ENCODE assay signal across 8 cellular contexts in genomic region chr22:41380993-41381328, GRCh38. TPM values are rescaled to one million over a fixed set of nuclear protein-coding genes. Genes with fewer than 3 reads are reported as not detected.
DNase-seq lines count a peak whose midpoint lies in the region; ATAC-seq and TF ChIP-seq lines count a peak whose summit lies in the region.

No MANE protein-coding gene starts in this region.

- peak overlapping the region; percentile 66 for H3K27ac ChIP-seq in KOPT-K1 (ENCODE audit: low read depth, low read length, poor library complexity, severe bottlenecking)

- ATAC-seq in GM21737 (IDR thresholded peaks at IDR 0.05; ENCODE audit: unreplicated experiment), result peak; percentile 18

- DNase-seq in astrocyte of the spinal cord (ENCODE audit: low read depth, low spot score) (peak; percentile 73), inferior parietal cortex (ENCODE audit: extremely low spot score) (peak; percentile 52), GM10248 (ENCODE audit: extremely low spot score) (no peak), cerebellum (ENCODE audit: low spot score) (no peak)
- DNase-seq in stimulated activated CD8-positive, alpha-beta memory T cell treated with anti-CD3 and anti-CD28 coated beads, Interleukin-15, amount 100 ng/mL, for 1 hour (ENCODE audit: low read depth), result peak; percentile 5

- H3K9me3 ChIP-seq in KOPT-K1 (ENCODE audit: insufficient read depth, low read length, poor library complexity, severe bottlenecking), result no peaks in the 10 kb centered on the region

- in situ Hi-C loops in astrocyte of the spinal cord (cut with HindIII; ENCODE audit: low sequenced_read_pairs), result no loop called here

- H3K36me3 ChIP-seq in KOPT-K1 (ENCODE audit: insufficient read depth, low read length), result no peaks in the 10 kb centered on the region

- CTCF ChIA-PET in GM10248 (lab: Yijun Ruan, JAX), result interaction anchor here (1.1 to 5.9 kb wide), 6 partner anchors 9 to 458 kb away, joined by 3 to 36 read pairs (median 4); partner anchors contain the start of gene TOB2

- peak overlapping the region; percentile 62 for H3K4me3 ChIP-seq in GM12875 (ENCODE audit: low read depth, low read length)
- peak overlapping the region; percentile 53 for H3K4me3 ChIP-seq in astrocyte of the spinal cord (ENCODE audit: low read depth, low read length)

- POLR2A ChIA-PET in GM10248 (lab: Yijun Ruan, JAX), result interaction anchor here (0.6 to 1.9 kb wide), 9 partner anchors 8 to 1902 kb away, joined by 3 to 11 read pairs (median 6); no protein-coding TSS in a partner anchor

- TF ChIP-seq CTCF in GM12875 (IDR thresholded peaks at IDR 0.05; ENCODE audit: borderline replicate concordance, insufficient read depth, low read depth, low read length) (no peak), astrocyte of the spinal cord (IDR thresholded peaks at IDR 0.05; ENCODE audit: low read depth, low read length) (no peak), GM10248 (IDR thresholded peaks at IDR 0.05; ENCODE audit: control extremely low read depth, extremely low read depth, low read depth, missing control alignments) (no peak)

RNA-seq across cellular contexts. Expression of gene TEF, which starts 0.8 kb away (rescaled TPM):
- 6.3 TPM for total RNA-seq in cerebellum

Comparison
In these comparisons a context has a peak if more than half of its experiments do, and no peak if none do; other contexts are left out.
1. DNase-seq: peak in astrocyte of the spinal cord (single experiment), inferior parietal cortex (single experiment) and stimulated activated CD8-positive, alpha-beta memory T cell treated with anti-CD3 and anti-CD28 coated beads, Interleukin-15, amount 100 ng/mL, for 1 hour (single experiment); none in GM10248 (single experiment) and cerebellum (single experiment).